ENCODE assay signal across 18 cellular contexts in the genomic region with DNA sequence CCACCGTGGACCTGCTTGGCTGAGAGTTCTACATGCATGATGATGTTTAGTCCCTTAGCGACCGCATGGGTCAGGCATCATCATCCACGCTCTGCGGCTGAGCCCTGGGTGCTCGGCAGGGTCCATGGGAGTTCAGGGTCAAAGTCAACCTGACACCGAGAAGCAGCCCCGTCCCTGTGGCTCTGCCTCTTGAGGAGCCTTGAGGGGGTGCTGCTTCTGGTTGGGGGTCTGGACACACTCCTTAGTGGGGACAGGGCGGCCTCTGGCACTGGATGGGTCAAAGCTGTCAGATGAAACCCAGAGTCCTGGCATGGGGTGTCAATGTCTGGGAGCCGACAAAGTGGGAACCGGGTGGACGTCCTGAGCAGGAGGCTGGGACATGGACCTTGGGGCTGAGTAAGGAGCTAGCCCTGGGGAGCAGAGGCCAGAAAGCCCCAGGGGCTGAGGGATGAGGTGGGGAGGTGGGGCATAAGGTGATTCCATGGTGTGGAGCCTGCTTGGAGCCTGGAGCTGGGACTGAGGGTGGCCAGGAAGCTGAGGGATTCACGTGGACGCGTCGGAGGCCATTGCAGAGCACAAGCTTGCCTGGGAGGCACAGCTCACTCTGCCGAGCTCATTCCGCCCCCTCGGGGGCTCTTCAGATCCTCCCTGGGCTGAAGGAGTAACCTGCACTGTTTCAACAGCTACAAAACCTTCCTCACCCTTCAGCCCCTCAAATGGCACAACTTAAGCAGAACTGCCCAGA. TPM values are rescaled to one million over a fixed set of nuclear protein-coding genes. Genes with fewer than 3 reads are reported as not detected.
DNase-seq lines count a peak whose midpoint lies in the region; ATAC-seq and TF ChIP-seq lines count a peak whose summit lies in the region.
"Had no signal": no experiment of that assay in that cellular context is flagged by ENCODE, and none has a peak within 500 bp of the region (broad histone marks: within the 10 kb centered on the region; RNA-seq: fewer than 3 reads in every experiment).

No MANE protein-coding gene starts in this region.

- no peaks in the 10 kb centered on the region for H3K79me2 ChIP-seq in DND-41 (ENCODE audit: insufficient read depth, low read length)
- peaks cover 77% of the 10 kb centered on the region for H3K79me2 ChIP-seq in Loucy (ENCODE audit: insufficient read depth, low read length)
- H3K79me2 ChIP-seq in osteoblast (ENCODE audit: insufficient read depth, low read length) = no peaks in the 10 kb centered on the region

- H4K20me1 ChIP-seq in DND-41 (ENCODE audit: insufficient read depth, low read length) (no peaks in the 10 kb centered on the region), Loucy (ENCODE audit: insufficient read depth, low read length, poor library complexity, severe bottlenecking) (no peaks in the 10 kb centered on the region), osteoblast (ENCODE audit: insufficient read depth, low read length) (no peaks in the 10 kb centered on the region)

- DNase-seq in DND-41 (no peak), adipocyte (ENCODE audit: low read depth) (no peak), osteoblast (ENCODE audit: insufficient read length, low spot score, missing footprints) (peak; percentile 77), EL (no peak), NCI-H526 treated with DMSO at 0.1 percent for 48 hours (lab: John Stamatoyannopoulos, UW) (no peak)
- DNase-seq: BE2C; CD4-positive, alpha-beta T cell; COR-L47; NCI-H1694 treated with DMSO at 0.1 percent for 48 hours; NCI-H748 treated with DMSO at 0.1 percent for 48 hours had no signal

- H3K27ac ChIP-seq in DND-41 (ENCODE audit: low read length) (peak overlapping the region; percentile 69), osteoblast (ENCODE audit: low read depth, low read length) (no peak overlapping the region)

- H2AFZ ChIP-seq in DND-41 (ENCODE audit: low read depth, low read length) (no peak overlapping the region), Loucy (ENCODE audit: low read length) (no peak overlapping the region), osteoblast (ENCODE audit: low read length) (no peak overlapping the region)

- no peak for TF ChIP-seq CTCF in DND-41 (IDR thresholded peaks at IDR 0.05; ENCODE audit: borderline replicate concordance, extremely low read depth, low read length, poor library complexity, severe bottlenecking)
- TF ChIP-seq CTCF in Loucy (conservative IDR thresholded peaks at IDR 0.05; ENCODE audit: low read length) = no peak
- TF ChIP-seq CTCF in osteoblast (IDR thresholded peaks at IDR 0.05; ENCODE audit: extremely low read depth, low read depth, low read length) = no peak

- H3K4me1 ChIP-seq in DND-41 (ENCODE audit: insufficient read depth, low read length) = peaks cover 87% of the 10 kb centered on the region
- H3K4me1 ChIP-seq in Loucy (ENCODE audit: insufficient read depth, low read length, poor library complexity, severe bottlenecking) = peaks cover 89% of the 10 kb centered on the region
- peaks cover 15% of the 10 kb centered on the region for H3K4me1 ChIP-seq in adipocyte (ENCODE audit: control insufficient read depth, insufficient read depth, low read length)
- H3K4me1 ChIP-seq in osteoblast (ENCODE audit: insufficient read depth, low read length) = peaks cover 6% of the 10 kb centered on the region
- H3K4me1 ChIP-seq: BE2C, HAP-1 had no signal

- no peaks in the 10 kb centered on the region for H3K9me2 ChIP-seq in Loucy (replicated peaks; ENCODE audit: low read depth, low read length)

- H3K9me3 ChIP-seq in DND-41 (ENCODE audit: insufficient read depth, low read length, severe bottlenecking) = no peaks in the 10 kb centered on the region
- no peaks in the 10 kb centered on the region for H3K9me3 ChIP-seq in Loucy (ENCODE audit: insufficient read depth, low read depth, low read length)
- no peaks in the 10 kb centered on the region for H3K9me3 ChIP-seq in adipocyte (ENCODE audit: control insufficient read depth, low read length)
- no peaks in the 10 kb centered on the region for H3K9me3 ChIP-seq in osteoblast (ENCODE audit: low read depth, low read length)
- H3K9me3 ChIP-seq: BE2C, HAP-1, MG63 had no signal

- H3K4me2 ChIP-seq in DND-41 (ENCODE audit: insufficient read depth, low read length) = no peak overlapping the region
- peak overlapping the region; percentile 76 for H3K4me2 ChIP-seq in Loucy (ENCODE audit: low read depth, low read length, poor library complexity, severe bottlenecking)
- H3K4me2 ChIP-seq in osteoblast (ENCODE audit: insufficient read depth, low read length) = no peak overlapping the region

- no peaks in the 10 kb centered on the region; the same call in 1 of the 2 replicates for H3F3A ChIP-seq in Loucy (ENCODE audit: low read depth)

- ATAC-seq in DND-41 (ENCODE audit: insufficient read depth, low read depth) (no peak; the same call in 2 of the 3 replicates), HG03108 (IDR thresholded peaks at IDR 0.05; ENCODE audit: unreplicated experiment) (no peak)
- ATAC-seq: Right ventricle myocardium inferior had no signal

- peak overlapping the region; percentile 26; the same call in 1 of the 2 replicates for H3K9ac ChIP-seq in DND-41 (ENCODE audit: low read depth, low read length)
- H3K9ac ChIP-seq in Loucy (ENCODE audit: low read depth, low read length, poor library complexity, severe bottlenecking) = peak overlapping the region; percentile 92
- peak overlapping the region; percentile 24 for H3K9ac ChIP-seq in adipocyte (ENCODE audit: low read length)

- no peak overlapping the region for H3K4me3 ChIP-seq in DND-41 (ENCODE audit: low read depth in 1 of 2, low read length in 2 of 2)
- H3K4me3 ChIP-seq in Loucy (ENCODE audit: low read length, poor library complexity, severe bottlenecking) = peak overlapping the region; percentile 13
- H3K4me3 ChIP-seq in adipocyte (ENCODE audit: low read length) = no peak overlapping the region
- H3K4me3 ChIP-seq in osteoblast (ENCODE audit: insufficient read depth, low read length) = no peak overlapping the region
- H3K4me3 ChIP-seq: GM12878, HAP-1, MG63 had no signal

- H3K36me3 ChIP-seq in DND-41 (ENCODE audit: insufficient read depth, low read length) = no peaks in the 10 kb centered on the region
- no peaks in the 10 kb centered on the region for H3K36me3 ChIP-seq in Loucy (ENCODE audit: insufficient read depth, low read length)
- no peaks in the 10 kb centered on the region for H3K36me3 ChIP-seq in adipocyte (ENCODE audit: control insufficient read depth, insufficient read depth, low read length, severe bottlenecking)
- no peaks in the 10 kb centered on the region for H3K36me3 ChIP-seq in osteoblast (ENCODE audit: insufficient read depth, low read length)
- H3K36me3 ChIP-seq: BE2C, HAP-1, MG63 had no signal

- H3K27me3 ChIP-seq in DND-41 (ENCODE audit: insufficient read depth, low read length, poor library complexity) = no peaks in the 10 kb centered on the region
- H3K27me3 ChIP-seq in Loucy (ENCODE audit: insufficient read depth, low read length, poor library complexity, severe bottlenecking) = no peaks in the 10 kb centered on the region
- H3K27me3 ChIP-seq in adipocyte (replicated peaks; ENCODE audit: control insufficient read depth, insufficient read depth, low read length) = peaks cover 71% of the 10 kb centered on the region
- peaks cover 36% of the 10 kb centered on the region for H3K27me3 ChIP-seq in osteoblast (ENCODE audit: insufficient read depth, low read length)
- H3K27me3 ChIP-seq: MG63 had no signal

RNA-seq across cellular contexts. Expression of gene UMODL1, which starts 53.9 kb away (rescaled TPM):
- under 0.01 TPM in 1 of 2 replicates, not detected in the other for total RNA-seq in osteoblast
- total RNA-seq: A673, Right ventricle myocardium inferior, SK-MEL-5 had no signal

Comparison
In these comparisons a context has a peak if more than half of its experiments do, and no peak if none do; other contexts are left out.
1. H3K9ac ChIP-seq: peak in every context shown above with its lines; median percentile 92 in Loucy; 26 in DND-41; 24 in adipocyte.